Comparison of ENCODE assay signal across 10 cellular contexts in the genomic region with DNA sequence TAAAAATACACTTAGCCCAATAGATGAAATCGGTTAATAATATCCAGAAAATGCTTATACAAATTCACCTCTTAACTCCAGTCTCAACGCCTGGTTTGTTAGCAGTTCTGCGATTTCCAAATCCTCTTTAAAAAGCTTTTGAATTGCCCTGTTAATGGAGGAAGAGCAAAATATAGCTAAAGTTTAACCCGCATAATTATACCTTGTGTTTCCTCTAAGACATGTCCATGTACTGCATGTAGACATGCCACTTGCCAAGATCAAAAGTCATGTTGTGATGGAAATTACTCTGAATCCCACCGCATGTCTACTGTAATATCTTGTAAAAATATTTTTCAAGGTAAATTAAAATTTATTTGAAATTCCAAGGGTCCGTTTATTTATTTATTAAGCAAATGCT.
"Had no signal": no experiment of that assay in that cellular context is flagged by ENCODE, and none has a peak within 500 bp of the region (broad histone marks: within the 10 kb centered on the region; RNA-seq: fewer than 3 reads in every experiment).

No MANE protein-coding gene starts in this region.

- H3K27me3 Mint-ChIP-seq: IgD-negative memory B cell had no signal

- H3K4me1 ChIP-seq: HAP-1 had no signal

- H3K4me3 Mint-ChIP-seq: HFFc6, IgD-negative memory B cell had no signal

- H3K9me3 ChIP-seq: HAP-1 had no signal

- H3K27ac ChIP-seq: GM23248, HL-60 had no signal

- ATAC-seq: HCT116, HepG2 had no signal

- H3K9ac ChIP-seq: GM23248 had no signal

- H3K36me3 Mint-ChIP-seq: IgD-negative memory B cell had no signal

- H2AFZ ChIP-seq: GM23248 had no signal

- H3K27ac Mint-ChIP-seq: HFFc6, IgD-negative memory B cell had no signal

- H3K4me3 ChIP-seq: GM23248, HAP-1 had no signal

- H3K36me3 ChIP-seq: HAP-1 had no signal

- H3K9me3 Mint-ChIP-seq: IgD-negative memory B cell had no signal

- DNase-seq: GM23248, GOT3, H7, HFFc6, KBM-7 had no signal
